Comparison of ENCODE assay signal across 25 cellular contexts in genomic region chr7:151470656-151471180, GRCh38. TPM values are rescaled to one million over a fixed set of nuclear protein-coding genes. Genes with fewer than 3 reads are reported as not detected.
A peak's percentile ranks its signal among the peaks of the same experiment; 100 is the strongest.
DNase-seq lines count a peak whose midpoint lies in the region; ATAC-seq and TF ChIP-seq lines count a peak whose summit lies in the region.
"Had no signal": no experiment of that assay in that cellular context is flagged by ENCODE, and none has a peak within 500 bp of the region (broad histone marks: within the 10 kb centered on the region; RNA-seq: fewer than 3 reads in every experiment).

No MANE protein-coding gene starts in this region.

- H3K4me3 ChIP-seq in OCI-LY3 (ENCODE audit: low read length) (no peak overlapping the region), iPS DF 6.9 (ENCODE audit: low read length) (no peak overlapping the region), lower leg skin (ENCODE audit: low read depth, poor library complexity, severe bottlenecking) (no peak overlapping the region)
- H3K4me3 ChIP-seq: hepatocyte, suprapubic skin, vagina had no signal

- 0 out of 2 replicates have a peak, but pooled peaks cover 3% of the 10 kb centered on the region for H3K79me2 ChIP-seq in OCI-LY3 (ENCODE audit: low read length)

- H3K9me3 ChIP-seq in OCI-LY3 (ENCODE audit: insufficient read depth, low read length) (peaks cover 9% of the 10 kb centered on the region; the same call in 1 of the 2 replicates), iPS DF 6.9 (ENCODE audit: control insufficient read depth, insufficient read depth, low read length) (no peaks in the 10 kb centered on the region)
- H3K9me3 ChIP-seq: suprapubic skin, vagina had no signal

- H3K4me3 Mint-ChIP-seq in natural killer cell, result no peak overlapping the region
- H3K4me3 Mint-ChIP-seq in natural killer cell treated with Interleukin-12 subunit alpha and Interleukin-12 subunit beta and Interleukin-15 and Interleukin-18, amount 100 ng/mL, for 72 hours, result no peak overlapping the region
- H3K4me3 Mint-ChIP-seq: activated CD4-positive, alpha-beta memory T cell treated with anti-CD3 and anti-CD28 coated beads, Interleukin-2, amount 10 ng/mL, durations not matched to agents 7 days and 5 days; activated naive CD8-positive, alpha-beta T cell; activated T-cell treated with anti-CD3 and anti-CD28 coated beads, Interleukin-2, amount 50 U/mL, for 24 hours; naive B cell had no signal

- no peak overlapping the region for H3K27ac ChIP-seq in OCI-LY3 (ENCODE audit: low read length)
- peak overlapping the region; percentile 23 for H3K27ac ChIP-seq in iPS DF 6.9 (ENCODE audit: low read length)
- H3K27ac ChIP-seq: brain microvascular endothelial cell, C4-2B, hepatocyte, suprapubic skin, vagina had no signal

- TF ChIP-seq POLR2A in lower leg skin (IDR thresholded peaks at IDR 0.05), result no peak

- no peaks in the 10 kb centered on the region for H3K27me3 Mint-ChIP-seq in natural killer cell (ENCODE audit: low read depth in 2 of 2)
- H3K27me3 Mint-ChIP-seq in natural killer cell treated with Interleukin-12 subunit alpha and Interleukin-12 subunit beta and Interleukin-15 and Interleukin-18, amount 100 ng/mL, for 72 hours, result no peaks in the 10 kb centered on the region
- H3K27me3 Mint-ChIP-seq: activated CD4-positive, alpha-beta memory T cell treated with anti-CD3 and anti-CD28 coated beads, Interleukin-2, amount 10 ng/mL, durations not matched to agents 7 days and 5 days; activated naive CD8-positive, alpha-beta T cell; activated T-cell treated with anti-CD3 and anti-CD28 coated beads, Interleukin-2, amount 50 U/mL, for 24 hours; naive B cell; progenitor cell of endocrine pancreas had no signal

- no peak for TF ChIP-seq CTCF in natural killer cell (IDR thresholded peaks at IDR 0.05)
- TF ChIP-seq CTCF in OCI-LY3 (IDR thresholded peaks at IDR 0.05; ENCODE audit: low read depth, low read length), result no peak
- no peak for TF ChIP-seq CTCF in GM13977 (IDR thresholded peaks at IDR 0.05; ENCODE audit: extremely low read depth, insufficient read depth, missing control alignments)
- no peak for TF ChIP-seq CTCF in lower leg skin (IDR thresholded peaks at IDR 0.05)

- no peak for ATAC-seq in natural killer cell
- no peak for ATAC-seq in natural killer cell treated with Interleukin-12 subunit alpha and Interleukin-12 subunit beta and Interleukin-15 and Interleukin-18, amount 100 ng/mL, for 72 hours
- ATAC-seq in GM21381 (IDR thresholded peaks at IDR 0.05; ENCODE audit: unreplicated experiment), result no peak

- H3K4me1 ChIP-seq in OCI-LY3 (ENCODE audit: low read length) (peaks cover 35% of the 10 kb centered on the region), iPS DF 6.9 (ENCODE audit: control insufficient read depth, insufficient read depth, low read length) (peaks cover 9% of the 10 kb centered on the region)

- no CpG with 5 or more reads among the region's 2 CpGs for WGBS in iPS DF 6.9 (ENCODE audit: insufficient coverage, insufficient read length)
- 88 to 96% methylated on average over 2 of the region's 2 CpGs for WGBS in lower leg skin, 2 donors

- H3K4me2 ChIP-seq in OCI-LY3 (ENCODE audit: low read length), result 0 out of 2 replicates have a peak overlapping the region, but pooled peaks have one; percentile 8
- H3K4me2 ChIP-seq: hepatocyte had no signal

- peak overlapping the region; percentile 19 to 65 for H3K27ac Mint-ChIP-seq in natural killer cell
- peak overlapping the region in 1 of 2 donors; percentile 12 for H3K27ac Mint-ChIP-seq in natural killer cell treated with Interleukin-12 subunit alpha and Interleukin-12 subunit beta and Interleukin-15 and Interleukin-18, amount 100 ng/mL, for 72 hours
- H3K27ac Mint-ChIP-seq: activated naive CD8-positive, alpha-beta T cell; progenitor cell of endocrine pancreas had no signal

- DNase-seq in natural killer cell, result no peak
- DNase-seq in natural killer cell treated with Interleukin-12 subunit alpha and Interleukin-12 subunit beta and Interleukin-15 and Interleukin-18, amount 100 ng/mL, for 72 hours (ENCODE audit: low spot score), result no peak
- no peak for DNase-seq in iPS DF 6.9 (ENCODE audit: low read depth, low spot score)
- no peak for DNase-seq in GM13977 (ENCODE audit: low spot score)
- no peak for DNase-seq in lower leg skin (ENCODE audit: low spot score in 2 of 2)
- DNase-seq in NCI-H1417 treated with DMSO at 0.1 percent for 48 hours (lab: John Stamatoyannopoulos, UW), result no peak
- DNase-seq: activated CD4-positive, alpha-beta memory T cell treated with anti-CD3 and anti-CD28 coated beads, Interleukin-2, amount 10 ng/mL, durations not matched to agents 7 days and 5 days; activated T-cell treated with anti-CD3 and anti-CD28 coated beads, Interleukin-2, amount 50 U/mL, for 24 hours; brain microvascular endothelial cell; DMS 273 treated with DMSO at 0.1 percent for 48 hours; kidney; naive B cell; NCI-H524 treated with DMSO at 0.1 percent for 48 hours; SIG-M5; stimulated activated CD8-positive, alpha-beta memory T cell treated with anti-CD3 and anti-CD28 coated beads, Interleukin-4, amount 100 ng/mL, for 48 hours; T-helper 2 cell had no signal

- H2AFZ ChIP-seq in OCI-LY3 (ENCODE audit: low read depth, low read length), result no peak overlapping the region
- H2AFZ ChIP-seq: hepatocyte had no signal

- H3K4me1 Mint-ChIP-seq in natural killer cell, result peaks cover 56 to 62% of the 10 kb centered on the region in 2 donors
- peaks cover 45 to 47% of the 10 kb centered on the region in 2 donors for H3K4me1 Mint-ChIP-seq in natural killer cell treated with Interleukin-12 subunit alpha and Interleukin-12 subunit beta and Interleukin-15 and Interleukin-18, amount 100 ng/mL, for 72 hours (ENCODE audit: low read depth in 2 of 2)

- H3K36me3 ChIP-seq in OCI-LY3 (replicated peaks; ENCODE audit: low read depth, low read length) (peaks cover 61% of the 10 kb centered on the region), iPS DF 6.9 (ENCODE audit: control insufficient read depth, insufficient read depth, low read length) (peaks cover 13% of the 10 kb centered on the region)

- peaks cover 87% of the 10 kb centered on the region for H4K20me1 ChIP-seq in OCI-LY3 (ENCODE audit: insufficient read depth, low read length)

- intact Hi-C loops in natural killer cell (cut with micrococcal nuclease), result no loop called here
- intact Hi-C loops in lower leg skin (cut with DNase I; ENCODE audit: low total_unique reads), result no loop called here

- H3K27me3 ChIP-seq in OCI-LY3 (ENCODE audit: low read depth, low read length), result peaks cover 27% of the 10 kb centered on the region
- H3K27me3 ChIP-seq in iPS DF 6.9 (ENCODE audit: control insufficient read depth, insufficient read depth, low read length), result no peaks in the 10 kb centered on the region
- H3K27me3 ChIP-seq: brain microvascular endothelial cell, hepatocyte, suprapubic skin, vagina had no signal

- H3K36me3 Mint-ChIP-seq in natural killer cell, result peaks cover 20% of the 10 kb centered on the region
- H3K36me3 Mint-ChIP-seq in natural killer cell treated with Interleukin-12 subunit alpha and Interleukin-12 subunit beta and Interleukin-15 and Interleukin-18, amount 100 ng/mL, for 72 hours, result peaks cover 27% of the 10 kb centered on the region

- no peaks in the 10 kb centered on the region for H3K9me3 Mint-ChIP-seq in natural killer cell
- H3K9me3 Mint-ChIP-seq in natural killer cell treated with Interleukin-12 subunit alpha and Interleukin-12 subunit beta and Interleukin-15 and Interleukin-18, amount 100 ng/mL, for 72 hours, result no peaks in the 10 kb centered on the region
- H3K9me3 Mint-ChIP-seq: activated CD4-positive, alpha-beta memory T cell treated with anti-CD3 and anti-CD28 coated beads, Interleukin-2, amount 10 ng/mL, durations not matched to agents 7 days and 5 days; activated T-cell treated with anti-CD3 and anti-CD28 coated beads, Interleukin-2, amount 50 U/mL, for 24 hours; naive B cell had no signal

- H3K9ac ChIP-seq in OCI-LY3 (ENCODE audit: low read length), result no peak overlapping the region

- in situ Hi-C loops in GM13977 (cut with MboI; ENCODE audit: low pct_unique_long_range_greater_than_20kb, low sequenced_read_pairs, unreplicated experiment), result no loop called here

RNA-seq across cellular contexts. Expression of gene CRYGN, which starts 30.8 kb away (rescaled TPM):
- total RNA-seq in natural killer cell (not detected), lower leg skin (not detected)
- not detected for total RNA-seq in natural killer cell treated with Interleukin-12 subunit alpha and Interleukin-12 subunit beta and Interleukin-15 and Interleukin-18, amount 100 ng/mL, for 72 hours
- total RNA-seq: hepatocyte, lung microvascular endothelial cell, suprapubic skin, vagina had no signal

RNA-seq across cellular contexts. Expression of gene RHEB, which starts 49.0 kb away (rescaled TPM):
- total RNA-seq in natural killer cell (10 to 100 TPM; 51.0 to 63.3 (median 63.3) TPM), lower leg skin (10 to 100 TPM; 41.2 to 64.4 (median 53.5) TPM)
- 10 to 100 TPM; 45.4 to 55.8 TPM for total RNA-seq in natural killer cell treated with Interleukin-12 subunit alpha and Interleukin-12 subunit beta and Interleukin-15 and Interleukin-18, amount 100 ng/mL, for 72 hours
